In genomic region chr2:210128961-210129360, GRCh38 we compare ENCODE assay signal across 16 cellular contexts. TPM values are rescaled to one million over a fixed set of nuclear protein-coding genes. Genes with fewer than 3 reads are reported as not detected.
DNase-seq lines count a peak whose midpoint lies in the region; TF ChIP-seq lines count a peak whose summit lies in the region.
"Had no signal": no experiment of that assay in that cellular context is flagged by ENCODE, and none has a peak within 500 bp of the region (broad histone marks: within the 10 kb centered on the region; RNA-seq: fewer than 3 reads in every experiment).

No MANE protein-coding gene starts in this region.

- no peaks in the 10 kb centered on the region for H4K20me1 ChIP-seq in GM23248 (ENCODE audit: insufficient read depth)

- H3K4me1 ChIP-seq in GM23248 (ENCODE audit: insufficient read depth) = no peaks in the 10 kb centered on the region
- H3K4me1 ChIP-seq: upper lobe of left lung had no signal

- no peak overlapping the region for H3K4me3 ChIP-seq in GM23248
- H3K4me3 ChIP-seq: cardiac muscle cell, pancreas, upper lobe of left lung had no signal

- 67 to 75% methylated on average over 3 of the region's 3 CpGs for WGBS in GM23248 (ENCODE audit: low coverage in 1 of 2, low lambda C conversion rate in 2 of 2, missing lambda C conversion rate in 2 of 2), 2 experiments

- H3K9me3 Mint-ChIP-seq in progenitor cell of endocrine pancreas (ENCODE audit: low read depth) = peaks cover 28% of the 10 kb centered on the region
- H3K9me3 Mint-ChIP-seq in T-helper 2 cell treated with Interferon-gamma antibody and Interleukin-4, amounts not matched to agents 5 μg/mL and 100 μg/mL, for 36 hours = peaks cover 18% of the 10 kb centered on the region

- H3K4me3 Mint-ChIP-seq in progenitor cell of endocrine pancreas (ENCODE audit: low read depth) = no peak overlapping the region
- no peak overlapping the region for H3K4me3 Mint-ChIP-seq in T-helper 2 cell treated with Interferon-gamma antibody and Interleukin-4, amounts not matched to agents 5 μg/mL and 100 μg/mL, for 36 hours

- no peaks in the 10 kb centered on the region for H3K9me3 ChIP-seq in GM23248 (ENCODE audit: low read depth)
- H3K9me3 ChIP-seq: pancreas had no signal

- H3K27me3 Mint-ChIP-seq in progenitor cell of endocrine pancreas = no peaks in the 10 kb centered on the region
- H3K27me3 Mint-ChIP-seq in T-helper 2 cell treated with Interferon-gamma antibody and Interleukin-4, amounts not matched to agents 5 μg/mL and 100 μg/mL, for 36 hours (ENCODE audit: low read depth) = no peaks in the 10 kb centered on the region

- peaks cover 9% of the 10 kb centered on the region for H3K4me1 Mint-ChIP-seq in progenitor cell of endocrine pancreas (ENCODE audit: low read depth)
- peaks cover 4% of the 10 kb centered on the region for H3K4me1 Mint-ChIP-seq in T-helper 2 cell treated with Interferon-gamma antibody and Interleukin-4, amounts not matched to agents 5 μg/mL and 100 μg/mL, for 36 hours (ENCODE audit: low read depth)

- H3F3A ChIP-seq in GM23248 (ENCODE audit: insufficient read depth) = no peaks in the 10 kb centered on the region

- H3K4me2 ChIP-seq in GM23248 (ENCODE audit: unreplicated experiment) = no peak overlapping the region

- no peaks in the 10 kb centered on the region for H3K9me2 ChIP-seq in GM23248 (ENCODE audit: insufficient read depth)

- H3K27me3 ChIP-seq in GM23248 (replicated peaks; ENCODE audit: insufficient read depth) = no peaks in the 10 kb centered on the region
- H3K27me3 ChIP-seq: cardiac muscle cell, pancreas, upper lobe of left lung had no signal

- in situ Hi-C loops in GM23248 (cut with MboI) = no loop called here

- no peak overlapping the region for H3K9ac ChIP-seq in GM23248

- H3K79me2 ChIP-seq in GM23248 (ENCODE audit: insufficient read depth) = no peaks in the 10 kb centered on the region

- peak overlapping the region; percentile 13 for H3K27ac Mint-ChIP-seq in progenitor cell of endocrine pancreas
- no peak overlapping the region for H3K27ac Mint-ChIP-seq in T-helper 2 cell treated with Interferon-gamma antibody and Interleukin-4, amounts not matched to agents 5 μg/mL and 100 μg/mL, for 36 hours

- H2AFZ ChIP-seq in GM23248 = no peak overlapping the region

- H3K36me3 ChIP-seq in GM23248 (ENCODE audit: low read depth) = no peaks in the 10 kb centered on the region

- no peak overlapping the region for H3K27ac ChIP-seq in epithelial cell of prostate
- H3K27ac ChIP-seq in GM23248 = no peak overlapping the region
- H3K27ac ChIP-seq: cardiac muscle cell, pancreas, upper lobe of left lung had no signal

- no peak for TF ChIP-seq CTCF in progenitor cell of endocrine pancreas (IDR thresholded peaks at IDR 0.05; ENCODE audit: unreplicated experiment)

- DNase-seq in NCI-H2107 treated with DMSO at 0.1 percent for 48 hours (lab: John Stamatoyannopoulos, UW; ENCODE audit: unreplicated experiment) = peak; percentile 7
- no peak for DNase-seq in NCI-H2107 (lab: John Stamatoyannopoulos, UW)
- peak; percentile 65 for DNase-seq in NCI-H345 (lab: John Stamatoyannopoulos, UW)
- DNase-seq in epithelial cell of prostate (ENCODE audit: low read depth, low spot score) = peak; percentile 3
- DNase-seq in progenitor cell of endocrine pancreas (ENCODE audit: low spot score, unreplicated experiment) = no peak
- no peak for DNase-seq in activated CD4-positive, alpha-beta T cell treated with anti-CD3 and anti-CD28 coated beads, Interleukin-2, amount 50 U/mL, for 1 hour
- DNase-seq in GM23248 = no peak
- no peak for DNase-seq in T-helper 2 cell treated with Interferon-gamma antibody and Interleukin-4, amounts not matched to agents 5 μg/mL and 100 μg/mL, for 36 hours (ENCODE audit: low spot score)
- DNase-seq: ACHN; activated CD4-positive, alpha-beta T cell treated with anti-CD3 and anti-CD28 coated beads, Interleukin-2, amount 50 U/mL, for 48 hours; activated effector memory CD4-positive, alpha-beta T cell treated with Interleukin-2 at 50 U/mL for 16 hours; NCI-H524; pancreas; T1000; upper lobe of left lung had no signal

- H3K36me3 Mint-ChIP-seq in progenitor cell of endocrine pancreas (ENCODE audit: insufficient read depth) = peaks cover 36% of the 10 kb centered on the region
- H3K36me3 Mint-ChIP-seq in T-helper 2 cell treated with Interferon-gamma antibody and Interleukin-4, amounts not matched to agents 5 μg/mL and 100 μg/mL, for 36 hours (ENCODE audit: low read depth) = peaks cover 16% of the 10 kb centered on the region

RNA-seq across cellular contexts. Expression of gene KANSL1L, which starts 42.2 kb away (rescaled TPM):
- 32.7 and 32.8 TPM in 2 replicates for total RNA-seq in progenitor cell of endocrine pancreas
- 5.4 and 13.2 TPM in 2 replicates for total RNA-seq in GM23248 (2014; rRNA removed; shearing (Covaris generic))
- polyA plus RNA-seq in GM23248 (2016; fragmentation: Nextera tagmentation; extraction: Ambion mirVana) = 1.6 and 2.6 TPM in 2 replicates

Comparison
In these comparisons a context has a peak if more than half of its experiments do, and no peak if none do; other contexts are left out.
1. DNase-seq: peak in NCI-H2107 treated with DMSO at 0.1 percent for 48 hours (single experiment), NCI-H345 (single experiment) and epithelial cell of prostate (single experiment); none in NCI-H2107 (single experiment), progenitor cell of endocrine pancreas (single experiment), activated CD4-positive, alpha-beta T cell treated with anti-CD3 and anti-CD28 coated beads, Interleukin-2, amount 50 U/mL, for 1 hour (single experiment), GM23248 (single experiment) and T-helper 2 cell treated with Interferon-gamma antibody and Interleukin-4, amounts not matched to agents 5 μg/mL and 100 μg/mL, for 36 hours (single experiment).